ENCODE assay signal across 12 cellular contexts in genomic region chr20:23083553-23084220, GRCh38. TPM values are rescaled to one million over a fixed set of nuclear protein-coding genes. Genes with fewer than 3 reads are reported as not detected.
DNase-seq lines count a peak whose midpoint lies in the region; ATAC-seq and TF ChIP-seq lines count a peak whose summit lies in the region.
"Had no signal": no experiment of that assay in that cellular context is flagged by ENCODE, and none has a peak within 500 bp of the region (broad histone marks: within the 10 kb centered on the region; RNA-seq: fewer than 3 reads in every experiment).

No MANE protein-coding gene starts in this region.

- H3K4me3 ChIP-seq in right cardiac atrium (ENCODE audit: low read length) (peak overlapping the region; percentile 37), prostate gland (peak overlapping the region in 1 of 2 donors; percentile 14), vagina (peak overlapping the region; percentile 22 to 38)

- H3K36me3 ChIP-seq in prostate gland (no peaks in the 10 kb centered on the region), vagina (no peaks in the 10 kb centered on the region)

- TF ChIP-seq CTCF in prostate gland (IDR thresholded peaks at IDR 0.05), result no peak
- no peak for TF ChIP-seq CTCF in vagina (IDR thresholded peaks at IDR 0.05)

- ATAC-seq in right cardiac atrium (peak in 1 of 2 donors; percentile 4), left ventricle myocardium superior (no peak), GM19035 (IDR thresholded peaks at IDR 0.05; ENCODE audit: unreplicated experiment) (no peak), GM21423 (IDR thresholded peaks at IDR 0.05; ENCODE audit: unreplicated experiment) (no peak), GM18502 (IDR thresholded peaks at IDR 0.05; ENCODE audit: poor library complexity, unreplicated experiment) (no peak)

- intact Hi-C loops in right cardiac atrium (cut with DNase I) (no loop called here), left ventricle myocardium superior (cut with micrococcal nuclease) (no loop called here), prostate gland (cut with DNase I) (no loop called here), vagina (cut with DNase I) (loop anchor here (10.0 kb wide), 1 partner anchor 61 kb away; no protein-coding TSS in a partner anchor)

- no peak for DNase-seq in right cardiac atrium
- no peak for DNase-seq in left ventricle myocardium superior
- DNase-seq in epithelial cell of prostate (ENCODE audit: low read depth, low spot score), result no peak
- DNase-seq in prostate gland (ENCODE audit: low spot score), result no peak
- DNase-seq in vagina (ENCODE audit: extremely low spot score in 2 of 2), result no peak
- DNase-seq: activated naive CD4-positive, alpha-beta T cell treated with anti-CD3 and anti-CD28 coated beads, Interleukin-2, amount 50 U/mL, for 16 hours; foreskin fibroblast; NCI-H748 treated with DMSO at 0.1 percent for 48 hours had no signal

- TF ChIP-seq POLR2A in prostate gland (IDR thresholded peaks at IDR 0.05) (no peak), vagina (IDR thresholded peaks at IDR 0.05) (no peak)

- H3K9me3 ChIP-seq in right cardiac atrium (ENCODE audit: control insufficient read depth, low read length) (no peaks in the 10 kb centered on the region), prostate gland (no peaks in the 10 kb centered on the region), vagina (no peaks in the 10 kb centered on the region)

- peaks cover 2% of the 10 kb centered on the region for H3K4me1 ChIP-seq in right cardiac atrium (ENCODE audit: control insufficient read depth, insufficient read depth, low read length)
- H3K4me1 ChIP-seq in prostate gland (replicated peaks), result no peaks in the 10 kb centered on the region
- peaks cover 12% of the 10 kb centered on the region for H3K4me1 ChIP-seq in vagina

- 65% methylated on average over 15 of the region's 15 CpGs for WGBS in right cardiac atrium
- 64% methylated on average over 15 of the region's 15 CpGs for WGBS in prostate gland

- H3K27ac ChIP-seq in right cardiac atrium (ENCODE audit: low read length) (peak overlapping the region; percentile 71), epithelial cell of prostate (peak overlapping the region; percentile 74), prostate gland (peak overlapping the region; percentile 57 to 60), vagina (peak overlapping the region; percentile 70)

- H3K27me3 ChIP-seq in right cardiac atrium (ENCODE audit: control insufficient read depth, insufficient read depth) (no peaks in the 10 kb centered on the region), prostate gland (replicated peaks; ENCODE audit: insufficient read depth) (no peaks in the 10 kb centered on the region), vagina (no peaks in the 10 kb centered on the region)

RNA-seq across cellular contexts. Expression of gene CD93, which starts 2.4 kb away (rescaled TPM):
- total RNA-seq in right cardiac atrium, result 10 to 100 TPM; 25.6 to 51.6 (median 41.7) TPM
- 14.1 TPM for polyA plus RNA-seq in right cardiac atrium
- total RNA-seq in left ventricle myocardium superior, result 41.0 TPM
- total RNA-seq in prostate gland, result 10 to 100 TPM; 13.9 to 31.1 TPM
- 45.4 TPM for total RNA-seq in vagina

RNA-seq across cellular contexts. Expression of gene THBD, which starts 34.2 kb away (rescaled TPM):
- 10 to 100 TPM; 15.4 to 48.1 (median 18.5) TPM for total RNA-seq in right cardiac atrium
- polyA plus RNA-seq in right cardiac atrium, result 17.5 TPM
- 13.1 TPM for total RNA-seq in left ventricle myocardium superior
- 10 to 100 TPM in 1 of 2 donors, 1 to 10 TPM in 1; 6.6 to 88.4 TPM for total RNA-seq in prostate gland
- 76.9 TPM for total RNA-seq in vagina

RNA-seq across cellular contexts. Expression of gene SSTR4, which starts 48.6 kb away (rescaled TPM):
- not detected for total RNA-seq in right cardiac atrium
- polyA plus RNA-seq in right cardiac atrium, result not detected
- not detected for total RNA-seq in left ventricle myocardium superior
- total RNA-seq in prostate gland, result not detected
- total RNA-seq in vagina, result not detected
- total RNA-seq: neural crest cell had no signal
